ENCODE assay signal across 10 cellular contexts in genomic region chrX:137566746-137567473, GRCh38. TPM values are rescaled to one million over a fixed set of nuclear protein-coding genes. Genes with fewer than 3 reads are reported as not detected.
DNase-seq lines count a peak whose midpoint lies in the region; ATAC-seq and TF ChIP-seq lines count a peak whose summit lies in the region.
"Had no signal": no experiment of that assay in that cellular context is flagged by ENCODE, and none has a peak within 500 bp of the region (broad histone marks: within the 10 kb centered on the region; RNA-seq: fewer than 3 reads in every experiment).

No MANE protein-coding gene starts in this region.

- H3K9me3 ChIP-seq in breast epithelium: peaks cover 0 to 5% of the 10 kb centered on the region in 2 donors
- H3K9me3 ChIP-seq in mammary epithelial cell (replicated peaks; ENCODE audit: insufficient read depth, low read length): peaks cover 26% of the 10 kb centered on the region
- H3K9me3 ChIP-seq in tibial nerve: no peaks in the 10 kb centered on the region
- H3K9me3 ChIP-seq in spleen: no peaks in the 10 kb centered on the region

- BruUV-seq in mammary epithelial cell (replicated peaks; lab: Mats Ljungman, UMichigan): no TSS peak

- H3K27me3 ChIP-seq in breast epithelium (peaks cover 0 to 99% of the 10 kb centered on the region in 2 donors), mammary epithelial cell (ENCODE audit: insufficient read depth, low read length) (peaks cover 25% of the 10 kb centered on the region), mesendoderm (ENCODE audit: insufficient read depth, low read length, poor library complexity) (no peaks in the 10 kb centered on the region), tibial nerve (peaks cover 0 to 94% of the 10 kb centered on the region in 2 donors), spleen (replicated peaks in 1 of 7) (peaks cover 0 to 100% (median 78%) of the 10 kb centered on the region in 7 donors)

- TF ChIP-seq POLR2A in breast epithelium (IDR thresholded peaks at IDR 0.05): no peak
- TF ChIP-seq POLR2A in tibial nerve (IDR thresholded peaks at IDR 0.05): no peak
- TF ChIP-seq POLR2A in spleen (IDR thresholded peaks at IDR 0.05): no peak

- peak overlapping the region; percentile 61 for H3K18ac ChIP-seq in mesendoderm (ENCODE audit: low read length)

- H3K27ac ChIP-seq in breast epithelium: no peak overlapping the region
- no peak overlapping the region for H3K27ac ChIP-seq in mammary epithelial cell (ENCODE audit: insufficient read depth, low read depth, low read length)
- H3K27ac ChIP-seq in mesendoderm (ENCODE audit: low read depth, low read length): peak overlapping the region; percentile 92
- no peak overlapping the region for H3K27ac ChIP-seq in tibial nerve
- H3K27ac ChIP-seq in spleen: no peak overlapping the region

- H3K56ac ChIP-seq in mesendoderm (ENCODE audit: low read length): peak overlapping the region; percentile 93

- TF ChIP-seq CTCF in breast epithelium (IDR thresholded peaks at IDR 0.05) (no peak), mammary epithelial cell (conservative IDR thresholded peaks at IDR 0.05 in 1 of 2, IDR thresholded peaks at IDR 0.05 in 1 of 2; ENCODE audit: extremely low read depth in 1 of 2, insufficient read depth in 1 of 2, low read depth in 1 of 2, low read length in 2 of 2) (no peak), tibial nerve (IDR thresholded peaks at IDR 0.05) (no peak), spleen (IDR thresholded peaks at IDR 0.05 in 8 of 11, conservative IDR thresholded peaks at IDR 0.05 in 3 of 11) (no peak)

- H3K4me1 ChIP-seq in breast epithelium (no peaks in the 10 kb centered on the region), mammary epithelial cell (ENCODE audit: insufficient read depth, low read length) (no peaks in the 10 kb centered on the region), mesendoderm (ENCODE audit: control insufficient read depth, low read depth, low read length) (peaks cover 3% of the 10 kb centered on the region), tibial nerve (peaks cover 0 to 26% (median 6%) of the 10 kb centered on the region in 4 donors), spleen (peaks cover 0 to 29% (median 8%) of the 10 kb centered on the region in 6 donors)

- POLR2A ChIA-PET in activated naive CD8-positive, alpha-beta T cell treated with anti-CD3 and anti-CD28 coated beads, Interleukin-2, amount 10 ng/mL, durations not matched to agents 7 days and 5 days (lab: Charles Lee): no interaction called here

- peaks cover 3% of the 10 kb centered on the region for H3K4me1 Mint-ChIP-seq in activated naive CD8-positive, alpha-beta T cell treated with anti-CD3 and anti-CD28 coated beads, Interleukin-2, amount 10 ng/mL, durations not matched to agents 7 days and 5 days

- no peaks in the 10 kb centered on the region for H3K36me3 Mint-ChIP-seq in activated naive CD8-positive, alpha-beta T cell treated with anti-CD3 and anti-CD28 coated beads, Interleukin-2, amount 10 ng/mL, durations not matched to agents 7 days and 5 days

- H3K23ac ChIP-seq in mesendoderm (ENCODE audit: low read length): peak overlapping the region; percentile 89

- H3K4me3 ChIP-seq in breast epithelium (peak overlapping the region; percentile 47 to 71 (median 51)), mammary epithelial cell (replicated peaks in 1 of 3; ENCODE audit: insufficient read depth in 1 of 3, low read depth in 2 of 3, low read length in 3 of 3) (no peak overlapping the region), mesendoderm (ENCODE audit: low read length) (peak overlapping the region; percentile 87), tibial nerve (peak overlapping the region in 3 of 4 donors; percentile 25 to 69 (median 45)), spleen (peak overlapping the region in 4 of 8 donors; percentile 20 to 68 (median 50))

- H3K36me3 ChIP-seq in breast epithelium (no peaks in the 10 kb centered on the region), mammary epithelial cell (ENCODE audit: insufficient read depth, low read length) (no peaks in the 10 kb centered on the region), mesendoderm (ENCODE audit: control insufficient read depth, insufficient read depth, low read length) (no peaks in the 10 kb centered on the region), tibial nerve (no peaks in the 10 kb centered on the region), spleen (no peaks in the 10 kb centered on the region)

- peak overlapping the region; percentile 38 for H3K4ac ChIP-seq in mesendoderm (ENCODE audit: low read depth, low read length)

- peaks cover 60% of the 10 kb centered on the region for H3K27me3 Mint-ChIP-seq in activated naive CD8-positive, alpha-beta T cell treated with anti-CD3 and anti-CD28 coated beads, Interleukin-2, amount 10 ng/mL, durations not matched to agents 7 days and 5 days

- H4K8ac ChIP-seq in mesendoderm (ENCODE audit: low read depth, low read length): no peak overlapping the region

- H3K9ac ChIP-seq in mammary epithelial cell (ENCODE audit: insufficient read depth, low read length) (no peak overlapping the region), mesendoderm (ENCODE audit: low read length) (peak overlapping the region; percentile 93)

- no peak overlapping the region for H2AK5ac ChIP-seq in mesendoderm (ENCODE audit: low read length)

- H4K5ac ChIP-seq in mesendoderm (ENCODE audit: low read length): no peak overlapping the region

- H3K4me3 Mint-ChIP-seq in activated naive CD8-positive, alpha-beta T cell treated with anti-CD3 and anti-CD28 coated beads, Interleukin-2, amount 10 ng/mL, durations not matched to agents 7 days and 5 days: peak overlapping the region; percentile 39
- H3K4me3 Mint-ChIP-seq: HFFc6 had no signal

- no peak for TF ChIP-seq EP300 in tibial nerve (IDR thresholded peaks at IDR 0.05)

- CTCF ChIA-PET in mammary epithelial cell (lab: Charles Lee; ENCODE audit: low non-redundant PET): no interaction called here

- H3K27ac Mint-ChIP-seq in activated naive CD8-positive, alpha-beta T cell treated with anti-CD3 and anti-CD28 coated beads, Interleukin-2, amount 10 ng/mL, durations not matched to agents 7 days and 5 days: no peak overlapping the region
- H3K27ac Mint-ChIP-seq: HFFc6 had no signal

- H3K79me2 ChIP-seq in mammary epithelial cell (ENCODE audit: insufficient read depth, low read length) (no peaks in the 10 kb centered on the region), mesendoderm (ENCODE audit: control insufficient read depth, insufficient read depth, low read length) (peaks cover 36% of the 10 kb centered on the region)

- peaks cover 4% of the 10 kb centered on the region for H3K9me3 Mint-ChIP-seq in activated naive CD8-positive, alpha-beta T cell treated with anti-CD3 and anti-CD28 coated beads, Interleukin-2, amount 10 ng/mL, durations not matched to agents 7 days and 5 days

- 40% methylated on average over 17 of the region's 72 CpGs for WGBS in mammary epithelial cell (ENCODE audit: low coverage, missing lambda C conversion rate)
- WGBS in mesendoderm (ENCODE audit: extremely low coverage, insufficient coverage, low lambda C conversion rate): no CpG with 5 or more reads among the region's 72 CpGs
- 0 to 53% methylated on average over 6 to 48 of the region's 72 CpGs for WGBS in tibial nerve, 2 donors
- 1 to 38% (median 6%) methylated on average over 7 to 72 of the region's 72 CpGs for WGBS in spleen, 5 donors

- in situ Hi-C loops in mammary epithelial cell (cut with MboI; ENCODE audit: low sequenced_read_pairs in 2 of 2): no loop called here

- no peak for ATAC-seq in activated naive CD8-positive, alpha-beta T cell treated with anti-CD3 and anti-CD28 coated beads, Interleukin-2, amount 10 ng/mL, durations not matched to agents 7 days and 5 days (ENCODE audit: low read depth)

- DNase-seq in breast epithelium (ENCODE audit: low spot score in 2 of 2) (no peak), mammary epithelial cell (no peak), mesendoderm (peak; percentile 25), tibial nerve (ENCODE audit: low spot score in 2 of 2) (no peak), medulla oblongata (ENCODE audit: extremely low spot score) (no peak), T1000 (lab: John Stamatoyannopoulos, UW) (no peak), spleen (no peak)
- no peak for DNase-seq in activated naive CD8-positive, alpha-beta T cell treated with anti-CD3 and anti-CD28 coated beads, Interleukin-2, amount 10 ng/mL, durations not matched to agents 7 days and 5 days
- DNase-seq: HFFc6 had no signal

- H2BK15ac ChIP-seq in mesendoderm (replicated peaks; ENCODE audit: low read depth): no peak overlapping the region

- no peak overlapping the region for H2AFZ ChIP-seq in mammary epithelial cell (ENCODE audit: low read depth, low read length)

- intact Hi-C loops in breast epithelium (cut with DNase I; ENCODE audit: low total_unique reads): no loop called here
- intact Hi-C loops in mammary epithelial cell (cut with micrococcal nuclease): no loop called here
- intact Hi-C loops in spleen (cut with DNase I; ENCODE audit: low total_unique reads): no loop called here

- H3K4me2 ChIP-seq in mammary epithelial cell (ENCODE audit: insufficient read depth, low read depth, low read length) (no peak overlapping the region), mesendoderm (ENCODE audit: low read length) (peak overlapping the region; percentile 31)

- no peaks in the 10 kb centered on the region for H3K79me1 ChIP-seq in mesendoderm (ENCODE audit: low read length)

- dilution Hi-C loops in mammary epithelial cell (cut with HindIII; ENCODE audit: low sequenced_read_pairs): no loop called here

- no peak overlapping the region for H2BK5ac ChIP-seq in mesendoderm (ENCODE audit: low read length)

- H2BK120ac ChIP-seq in mesendoderm (ENCODE audit: low read depth, low read length): peak overlapping the region; percentile 29

- no peaks in the 10 kb centered on the region for H4K20me1 ChIP-seq in mammary epithelial cell (ENCODE audit: insufficient read depth, low read length)

RNA-seq across cellular contexts. Expression of gene ZIC3, which starts 1.0 kb away (rescaled TPM):
- not detected for total RNA-seq in breast epithelium
- total RNA-seq in mammary epithelial cell: not detected
- polyA plus RNA-seq in mammary epithelial cell: not detected
- not detected for polyA minus RNA-seq in mammary epithelial cell
- not detected for total RNA-seq in activated naive CD8-positive, alpha-beta T cell treated with anti-CD3 and anti-CD28 coated beads, Interleukin-2, amount 10 ng/mL, durations not matched to agents 7 days and 5 days
- polyA plus RNA-seq in mesendoderm (2013, experiment 1 of 2): 36.2 TPM
- 34.3 TPM for polyA plus RNA-seq in mesendoderm (2013, experiment 2 of 2)
- not detected for total RNA-seq in tibial nerve
- total RNA-seq in spleen: not detected
- not detected for polyA plus RNA-seq in spleen
- total RNA-seq: HFFc6, myocyte had no signal

Comparison
In these comparisons a context has a peak if more than half of its experiments do, and no peak if none do; other contexts are left out.
1. H3K4me3 ChIP-seq: peak in breast epithelium (3 of 3), mesendoderm (single experiment) and tibial nerve (3 of 4); none in mammary epithelial cell (0 of 3).